Comparison of ENCODE assay signal across 13 cellular contexts in genomic region chr14:68638056-68638816, GRCh38.
DNase-seq lines count a peak whose midpoint lies in the region; ATAC-seq, FAIRE-seq and TF ChIP-seq lines count a peak whose summit lies in the region.
"Had no signal": no experiment of that assay in that cellular context is flagged by ENCODE, and none has a peak within 500 bp of the region (broad histone marks: within the 10 kb centered on the region; RNA-seq: fewer than 3 reads in every experiment).

No MANE protein-coding gene starts in this region.

- H3K4me1 ChIP-seq in cardiac muscle cell (ENCODE audit: low read depth) (peaks cover 56% of the 10 kb centered on the region), keratinocyte (ENCODE audit: control insufficient read depth, extremely low read depth, insufficient read depth, low read length) (peaks cover 10% of the 10 kb centered on the region), prostate gland (replicated peaks) (peaks cover 5% of the 10 kb centered on the region), uterus (peaks cover 24 to 31% of the 10 kb centered on the region in 2 donors)

- H3K9me3 ChIP-seq in cardiac muscle cell (ENCODE audit: low read depth) = no peaks in the 10 kb centered on the region
- H3K9me3 ChIP-seq in keratinocyte (ENCODE audit: control insufficient read depth, low read depth, low read length) = no peaks in the 10 kb centered on the region
- H3K9me3 ChIP-seq in prostate gland = no peaks in the 10 kb centered on the region
- no peaks in the 10 kb centered on the region for H3K9me3 ChIP-seq in uterus

- 63% methylated on average over 11 of the region's 11 CpGs for WGBS in prostate gland

- TF ChIP-seq CTCF in cardiac muscle cell (IDR thresholded peaks at IDR 0.05; ENCODE audit: low read depth, low read length) (no peak), keratinocyte (optimal IDR thresholded peaks at IDR 0.05 in 1 of 3, IDR thresholded peaks at IDR 0.05 in 1 of 3, conservative IDR thresholded peaks at IDR 0.05 in 1 of 3; ENCODE audit: extremely low read depth in 1 of 3, insufficient read depth in 2 of 3, low read length in 3 of 3) (no peak), prostate gland (IDR thresholded peaks at IDR 0.05) (no peak), uterus (IDR thresholded peaks at IDR 0.05) (no peak)

- ATAC-seq in left cardiac atrium (no peak), HG03095 (IDR thresholded peaks at IDR 0.05; ENCODE audit: unreplicated experiment) (no peak)
- ATAC-seq: GM12878, PC-3 had no signal

- H4K20me1 ChIP-seq in keratinocyte (ENCODE audit: control insufficient read depth, extremely low read depth, insufficient read depth, low read length) = no peaks in the 10 kb centered on the region

- no peaks in the 10 kb centered on the region for H3K79me2 ChIP-seq in keratinocyte (ENCODE audit: control insufficient read depth, insufficient read depth, low read length)

- dilution Hi-C loops in keratinocyte (cut with MboI; ENCODE audit: extremely low pct_ligation_motif_present, low sequenced_read_pairs) = no loop called here

- H3K36me3 ChIP-seq in cardiac muscle cell = no peaks in the 10 kb centered on the region
- H3K36me3 ChIP-seq in keratinocyte (ENCODE audit: control insufficient read depth in 2 of 2, extremely low read depth in 1 of 2, insufficient read depth in 2 of 2, low read length in 2 of 2) = no peaks in the 10 kb centered on the region
- H3K36me3 ChIP-seq in prostate gland = no peaks in the 10 kb centered on the region
- no peaks in the 10 kb centered on the region for H3K36me3 ChIP-seq in uterus

- intact Hi-C loops in left cardiac atrium (cut with DNase I) (no loop called here), prostate gland (cut with DNase I) (no loop called here), uterus (cut with DNase I; ENCODE audit: low total_unique reads) (no loop called here)

- no peaks in the 10 kb centered on the region for H3K9me1 ChIP-seq in keratinocyte (ENCODE audit: control insufficient read depth, extremely low read depth, insufficient read depth, low read length)

- H3K27ac ChIP-seq in cardiac muscle cell (peak overlapping the region; percentile 80), keratinocyte (ENCODE audit: control insufficient read depth, insufficient read depth, low read length) (no peak overlapping the region), prostate gland (peak overlapping the region; percentile 41 to 50), uterus (peak overlapping the region; percentile 82 to 86)

- H3K4me3 ChIP-seq in cardiac muscle cell (no peak overlapping the region), keratinocyte (ENCODE audit: control insufficient read depth in 2 of 3, extremely low read depth in 1 of 3, insufficient read depth in 2 of 3, low read depth in 1 of 3, low read length in 3 of 3) (no peak overlapping the region), prostate gland (no peak overlapping the region), uterus (no peak overlapping the region)
- H3K4me3 ChIP-seq: GM12878 had no signal

- H2AFZ ChIP-seq in keratinocyte (ENCODE audit: control insufficient read depth, low read length) = peak overlapping the region; percentile 72

- no peak for FAIRE-seq in keratinocyte (lab: Jason Lieb, UNC)
- FAIRE-seq: GM12878 had no signal

- no peak overlapping the region for H3K4me2 ChIP-seq in keratinocyte (ENCODE audit: control insufficient read depth, extremely low read depth, insufficient read depth, low read depth, low read length)

- no peak for TF ChIP-seq POLR2A in prostate gland (IDR thresholded peaks at IDR 0.05)
- TF ChIP-seq POLR2A in uterus (IDR thresholded peaks at IDR 0.05) = no peak

- H3K27me3 ChIP-seq in cardiac muscle cell = no peaks in the 10 kb centered on the region
- no peaks in the 10 kb centered on the region for H3K27me3 ChIP-seq in keratinocyte (ENCODE audit: control insufficient read depth, extremely low read depth, insufficient read depth, low read length)
- H3K27me3 ChIP-seq in prostate gland (replicated peaks; ENCODE audit: insufficient read depth) = no peaks in the 10 kb centered on the region
- H3K27me3 ChIP-seq in uterus = no peaks in the 10 kb centered on the region

- DNase-seq in cardiac muscle cell (ENCODE audit: low read depth in 1 of 2, low spot score in 1 of 2) (no peak), left cardiac atrium (no peak), keratinocyte (ENCODE audit: low read depth, low spot score) (no peak), prostate gland (ENCODE audit: low spot score) (no peak), uterus (peak in 1 of 2 donors; percentile 40), DMS53 (lab: John Stamatoyannopoulos, UW) (no peak), ureter (ENCODE audit: low spot score) (no peak)
- DNase-seq: activated naive CD4-positive, alpha-beta T cell treated with anti-CD3 and anti-CD28 coated beads, Interleukin-2, amount 50 U/mL, for 16 hours; NCI-H345; PC-3; T-helper 9 cell had no signal

- H3K9ac ChIP-seq in keratinocyte (ENCODE audit: control insufficient read depth, extremely low read depth, insufficient read depth, low read length) = no peak overlapping the region
